Comparison of ENCODE assay signal across 1 cellular context in genomic region chr4:6327220-6327917, GRCh38.
TF ChIP-seq lines count a peak whose summit lies in the region.

No MANE protein-coding gene starts in this region.

TF ChIP-seq in HepG2, 621 proteins besides CTCF, POLR2A, EP300 and RAD21 (continued from another document and continues in another):
- TF ChIP-seq HNF1A (IDR thresholded peaks at IDR 0.05; ENCODE audit: low read depth) (no peak), HNF1A (CRISPR knock-in tag; IDR thresholded peaks at IDR 0.05; ENCODE audit: borderline replicate concordance) (peak; percentile 26; the same call in 1 of the 2 replicates), TFE3 (CRISPR knock-in tag; IDR thresholded peaks at IDR 0.05) (no peak), ZNF543 (CRISPR knock-in tag; IDR thresholded peaks at IDR 0.05) (no peak), REXO4 (CRISPR knock-in tag; IDR thresholded peaks at IDR 0.05; ENCODE audit: borderline replicate concordance) (no peak), ZNF276 (CRISPR knock-in tag; IDR thresholded peaks at IDR 0.05; ENCODE audit: low read depth) (no peak), ZNF782 (CRISPR knock-in tag; IDR thresholded peaks at IDR 0.05; ENCODE audit: borderline replicate concordance) (no peak; the same call in 1 of the 2 replicates), PCBP2 (optimal IDR thresholded peaks at IDR 0.05; ENCODE audit: low read depth, low read length, poor library complexity, severe bottlenecking) (no peak), PREB (CRISPR knock-in tag; IDR thresholded peaks at IDR 0.05) (no peak), ZNF20 (CRISPR knock-in tag; IDR thresholded peaks at IDR 0.05) (no peak), ARID5B (CRISPR knock-in tag; IDR thresholded peaks at IDR 0.05) (0 out of 2 replicates have a peak, but pooled peaks have one; percentile 9), ZNF251 (CRISPR knock-in tag; IDR thresholded peaks at IDR 0.05) (no peak), ZNF598 (CRISPR knock-in tag; IDR thresholded peaks at IDR 0.05; ENCODE audit: borderline replicate concordance) (no peak), SIN3A (IDR thresholded peaks at IDR 0.05; ENCODE audit: borderline replicate concordance, low read depth, low read length) (no peak), ZNF468 (CRISPR knock-in tag; IDR thresholded peaks at IDR 0.05) (no peak), ZBTB44 (CRISPR knock-in tag; IDR thresholded peaks at IDR 0.05) (no peak), RFX5 (IDR thresholded peaks at IDR 0.05; ENCODE audit: low read depth, low read length) (no peak), MAFK (conservative IDR thresholded peaks at IDR 0.05 in 1 of 2, IDR thresholded peaks at IDR 0.05 in 1 of 2; ENCODE audit: low read length in 2 of 2) (no peak), FOXK2 (IDR thresholded peaks at IDR 0.05) (no peak), BRCA1 (CRISPR knock-in tag; IDR thresholded peaks at IDR 0.05) (no peak), CC2D1A (CRISPR knock-in tag; IDR thresholded peaks at IDR 0.05) (no peak; the same call in 1 of the 2 replicates), ZGPAT (CRISPR knock-in tag; IDR thresholded peaks at IDR 0.05) (no peak), NONO (IDR thresholded peaks at IDR 0.05) (no peak), NONO (CRISPR knock-in tag; conservative IDR thresholded peaks at IDR 0.05) (peak; percentile 61; the same call in 1 of the 2 replicates), TP53 (CRISPR knock-in tag; conservative IDR thresholded peaks at IDR 0.05) (0 out of 2 replicates have a peak, but pooled peaks have one; percentile 43), HNRNPL (IDR thresholded peaks at IDR 0.05; ENCODE audit: low read depth, low read length) (no peak), ZSCAN21 (CRISPR knock-in tag; IDR thresholded peaks at IDR 0.05; ENCODE audit: borderline replicate concordance) (no peak), RFX3 (CRISPR knock-in tag; IDR thresholded peaks at IDR 0.05) (no peak), MAFG (CRISPR knock-in tag; IDR thresholded peaks at IDR 0.05) (no peak), E2F1 (CRISPR knock-in tag; IDR thresholded peaks at IDR 0.05) (no peak), ZFP82 (CRISPR knock-in tag; IDR thresholded peaks at IDR 0.05; ENCODE audit: borderline replicate concordance) (no peak), FOSL2 (CRISPR knock-in tag; IDR thresholded peaks at IDR 0.05) (0 out of 2 replicates have a peak, but pooled peaks have one; percentile 28), TSC22D2 (CRISPR knock-in tag; IDR thresholded peaks at IDR 0.05; ENCODE audit: borderline replicate concordance) (0 out of 2 replicates have a peak, but pooled peaks have one; percentile 28), ZNF747 (CRISPR knock-in tag; IDR thresholded peaks at IDR 0.05; ENCODE audit: borderline replicate concordance) (no peak), ZNF138 (CRISPR knock-in tag; IDR thresholded peaks at IDR 0.05; ENCODE audit: low read depth) (no peak), PLRG1 (conservative IDR thresholded peaks at IDR 0.05) (no peak), NFYB (CRISPR knock-in tag; IDR thresholded peaks at IDR 0.05) (no peak), ZNF383 (CRISPR knock-in tag; IDR thresholded peaks at IDR 0.05; ENCODE audit: borderline replicate concordance) (no peak), ZNF879 (CRISPR knock-in tag; IDR thresholded peaks at IDR 0.05) (no peak), SRSF1 (optimal IDR thresholded peaks at IDR 0.05; ENCODE audit: low read depth, low read length) (no peak), POGK (CRISPR knock-in tag; conservative IDR thresholded peaks at IDR 0.05) (0 out of 2 replicates have a peak, but pooled peaks have one; percentile 26), NKX3-1 (CRISPR knock-in tag; IDR thresholded peaks at IDR 0.05) (no peak), MXD4 (CRISPR knock-in tag; IDR thresholded peaks at IDR 0.05) (no peak), PHF20 (CRISPR knock-in tag; IDR thresholded peaks at IDR 0.05) (no peak), KDM2A (CRISPR knock-in tag; IDR thresholded peaks at IDR 0.05; ENCODE audit: borderline replicate concordance, low read depth) (peak; percentile 87)
